8 cellular contexts compared by ENCODE assay signal in the genomic region with DNA sequence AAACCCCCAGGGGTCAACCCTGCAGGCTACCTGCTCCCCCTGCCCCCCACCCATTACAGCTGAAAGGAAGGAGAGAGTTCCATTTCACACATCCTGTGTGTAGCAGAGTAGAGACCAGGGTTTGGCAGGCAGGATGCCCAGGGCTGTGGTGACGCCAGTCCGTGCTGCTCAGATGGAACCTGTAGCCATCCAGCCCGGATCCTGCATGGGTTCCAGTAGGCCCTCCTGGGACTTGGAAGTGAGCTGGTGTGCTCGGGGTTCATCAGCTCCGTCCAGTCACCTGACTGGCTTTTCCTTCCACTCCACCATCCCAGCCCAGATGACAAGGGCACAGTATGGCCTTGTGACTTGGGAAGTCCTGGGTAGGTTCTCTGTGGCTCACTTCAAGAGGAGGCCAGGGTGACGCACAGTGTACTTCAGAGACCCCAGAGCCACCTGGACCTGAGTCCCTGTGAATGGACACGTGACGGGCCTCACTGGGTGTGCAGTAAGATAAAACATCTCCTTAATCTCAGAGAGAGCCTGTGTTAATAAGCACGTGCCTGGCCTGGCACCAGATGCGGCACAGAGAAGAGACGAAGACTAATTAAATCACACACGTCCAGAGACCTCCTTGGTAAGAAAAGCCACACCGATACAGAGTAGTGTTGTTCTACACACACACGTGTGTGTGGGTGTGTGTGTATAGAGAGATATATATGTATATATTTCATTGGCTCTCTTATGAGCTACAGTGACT. TPM values are rescaled to one million over a fixed set of nuclear protein-coding genes. Genes with fewer than 3 reads are reported as not detected.
A peak's percentile ranks its signal among the peaks of the same experiment; 100 is the strongest.
DNase-seq lines count a peak whose midpoint lies in the region; ATAC-seq and TF ChIP-seq lines count a peak whose summit lies in the region.

No MANE protein-coding gene starts in this region.

- H3K4me3 Mint-ChIP-seq in activated T-cell treated with anti-CD3 and anti-CD28 coated beads, Interleukin-2, amount 50 U/mL, for 4 hours: peak overlapping the region; percentile 56
- H3K4me3 Mint-ChIP-seq in T-helper 17 cell: peak overlapping the region; percentile 85

- peak overlapping the region; percentile 97 for H3K27ac Mint-ChIP-seq in T-helper 17 cell

- TF ChIP-seq CTCF in GM20000 (IDR thresholded peaks at IDR 0.05; ENCODE audit: extremely low read depth, missing control alignments): no peak

- no peaks in the 10 kb centered on the region for H3K27me3 Mint-ChIP-seq in activated T-cell treated with anti-CD3 and anti-CD28 coated beads, Interleukin-2, amount 50 U/mL, for 4 hours (ENCODE audit: low read depth)
- no peaks in the 10 kb centered on the region for H3K27me3 Mint-ChIP-seq in T-helper 17 cell

- peak overlapping the region; percentile 28 for H3K27ac ChIP-seq in temporal lobe (ENCODE audit: low read depth, low read length)

- peaks cover 91% of the 10 kb centered on the region for H3K4me1 Mint-ChIP-seq in activated T-cell treated with anti-CD3 and anti-CD28 coated beads, Interleukin-2, amount 50 U/mL, for 4 hours (ENCODE audit: low read depth)
- peaks cover 72% of the 10 kb centered on the region for H3K4me1 Mint-ChIP-seq in T-helper 17 cell

- no peaks in the 10 kb centered on the region for H3K9me3 ChIP-seq in T-helper 17 cell (ENCODE audit: control insufficient read depth, low read length, poor library complexity, severe bottlenecking)

- H3K36me3 Mint-ChIP-seq in activated T-cell treated with anti-CD3 and anti-CD28 coated beads, Interleukin-2, amount 50 U/mL, for 4 hours (ENCODE audit: insufficient read depth): peaks cover 14% of the 10 kb centered on the region
- H3K36me3 Mint-ChIP-seq in T-helper 17 cell (ENCODE audit: low read depth): peaks cover 3% of the 10 kb centered on the region

- H3K9me3 Mint-ChIP-seq in activated T-cell treated with anti-CD3 and anti-CD28 coated beads, Interleukin-2, amount 50 U/mL, for 4 hours: no peaks in the 10 kb centered on the region

- no peak for DNase-seq in activated T-cell treated with anti-CD3 and anti-CD28 coated beads, Interleukin-2, amount 50 U/mL, for 4 hours
- DNase-seq in activated T-cell treated with anti-CD3 and anti-CD28 coated beads, Interleukin-2, amount 50 U/mL, for 1 hour: no peak
- DNase-seq in T-helper 17 cell (no peak), islet precursor cell (peak; percentile 41), RPMI8226 (no peak), GM20000 (ENCODE audit: low spot score) (no peak)

- peak in 1 of 2 donors; percentile 12 for ATAC-seq in activated T-cell treated with anti-CD3 and anti-CD28 coated beads, Interleukin-2, amount 50 U/mL, for 4 hours
- ATAC-seq in T-helper 17 cell (peak; percentile 45), HG02678 (IDR thresholded peaks at IDR 0.05; ENCODE audit: unreplicated experiment) (no peak)

RNA-seq across cellular contexts. Expression of gene ITPKB, which starts 16.0 kb away (rescaled TPM):
- 10 to 100 TPM; 26.2 to 28.3 (median 27.7) TPM for total RNA-seq in activated T-cell treated with anti-CD3 and anti-CD28 coated beads, Interleukin-2, amount 50 U/mL, for 4 hours
- total RNA-seq in T-helper 17 cell: 100 to 1,000 TPM; 128 to 166 TPM
- 6.1 TPM for total RNA-seq in temporal lobe

Comparison
In these comparisons a context has a peak if more than half of its experiments do, and no peak if none do; other contexts are left out.
1. RNA of gene ITPKB, which starts 16.0 kb away (total RNA-seq): 128 to 166 TPM in T-helper 17 cell; 26.2 to 28.3 TPM in activated T-cell treated with anti-CD3 and anti-CD28 coated beads, Interleukin-2, amount 50 U/mL, for 4 hours and 6.1 TPM in temporal lobe (single experiment); every median in the first group is over 4 times any median in the second.